ENCODE assay signal across 16 cellular contexts in the genomic region with DNA sequence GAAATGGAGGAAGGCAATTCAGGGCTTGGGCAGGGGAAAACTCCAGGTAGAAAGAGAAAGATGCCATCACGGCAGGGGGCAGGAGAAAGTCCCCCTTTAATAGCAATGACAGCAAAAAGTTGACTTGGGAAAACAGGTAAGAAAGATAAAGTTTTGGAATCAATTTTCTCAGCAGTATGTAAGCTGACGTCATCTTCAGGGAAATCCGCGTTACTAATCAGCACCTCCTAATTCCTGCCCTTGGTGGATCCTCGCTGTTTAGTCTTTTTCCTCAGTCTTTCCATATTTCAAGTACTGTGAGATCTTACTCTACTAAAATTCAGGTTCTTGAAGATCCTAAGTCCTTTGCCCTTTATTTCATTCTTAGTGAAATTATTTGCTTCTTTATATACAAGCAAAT.
"Had no signal": no experiment of that assay in that cellular context is flagged by ENCODE, and none has a peak within 500 bp of the region (broad histone marks: within the 10 kb centered on the region; RNA-seq: fewer than 3 reads in every experiment).

No MANE protein-coding gene starts in this region.

- H3K36me3 Mint-ChIP-seq: naive thymus-derived CD4-positive, alpha-beta T cell; stimulated activated effector memory CD8-positive, alpha-beta T cell treated with anti-CD3 and anti-CD28 coated beads, Interleukin-12 subunit alpha, Interleukin-12 subunit beta, amount 100 ng/mL, for 72 hours had no signal

- H3K4me1 ChIP-seq: upper lobe of right lung had no signal

- H3K27me3 ChIP-seq: tibial artery, upper lobe of right lung had no signal

- H3K4me3 Mint-ChIP-seq: dendritic cell treated with granulocyte-macrophage colony-stimulating factor and Interleukin-4, amounts not matched to agents 40 ng/mL and 50 ng/mL, for 4 days; naive thymus-derived CD4-positive, alpha-beta T cell; stimulated activated effector memory CD8-positive, alpha-beta T cell treated with anti-CD3 and anti-CD28 coated beads, Interleukin-12 subunit alpha, Interleukin-12 subunit beta, amount 100 ng/mL, for 72 hours had no signal

- ATAC-seq: naive thymus-derived CD4-positive, alpha-beta T cell; sciatic nerve; stimulated activated effector memory CD8-positive, alpha-beta T cell treated with anti-CD3 and anti-CD28 coated beads, Interleukin-12 subunit alpha, Interleukin-12 subunit beta, amount 100 ng/mL, for 72 hours; stimulated activated naive CD8-positive, alpha-beta T cell treated with anti-CD3 and anti-CD28 coated beads, Interleukin-15, Interleukin-2, amounts not matched to agents 100 U/mL and 50 U/mL, for 24 hours; upper lobe of right lung had no signal

- H3K9me3 Mint-ChIP-seq: dendritic cell treated with granulocyte-macrophage colony-stimulating factor and Interleukin-4, amounts not matched to agents 40 ng/mL and 50 ng/mL, for 4 days; naive thymus-derived CD4-positive, alpha-beta T cell; stimulated activated effector memory CD8-positive, alpha-beta T cell treated with anti-CD3 and anti-CD28 coated beads, Interleukin-12 subunit alpha, Interleukin-12 subunit beta, amount 100 ng/mL, for 72 hours had no signal

- H3K4me3 ChIP-seq: skin epidermis, tibial artery, upper lobe of right lung had no signal

- DNase-seq: cerebellar nuclear complex; foreskin melanocyte; head of caudate nucleus; hippocampal formation; naive thymus-derived CD4-positive, alpha-beta T cell; posterior cingulate gyrus; stimulated activated CD4-positive, alpha-beta T cell treated with anti-CD3 and anti-CD28 coated beads, Interleukin-2, amount 100 ng/mL, for 48 hours; stimulated activated CD8-positive, alpha-beta memory T cell treated with anti-CD3 and anti-CD28 coated beads, Interleukin-4, amount 100 ng/mL, for 48 hours; stimulated activated naive CD8-positive, alpha-beta T cell treated with anti-CD3 and anti-CD28 coated beads, Interleukin-15, Interleukin-2, amounts not matched to agents 100 U/mL and 50 U/mL, for 24 hours; tibial artery; upper lobe of right lung had no signal

- H3K36me3 ChIP-seq: neutrophil, tibial artery, upper lobe of right lung had no signal

- H3K4me1 Mint-ChIP-seq: naive thymus-derived CD4-positive, alpha-beta T cell; stimulated activated effector memory CD8-positive, alpha-beta T cell treated with anti-CD3 and anti-CD28 coated beads, Interleukin-12 subunit alpha, Interleukin-12 subunit beta, amount 100 ng/mL, for 72 hours had no signal

- H3K27ac ChIP-seq: neutrophil, tibial artery, upper lobe of right lung had no signal

- H3K27ac Mint-ChIP-seq: dendritic cell treated with granulocyte-macrophage colony-stimulating factor and Interleukin-4, amounts not matched to agents 40 ng/mL and 50 ng/mL, for 4 days; stimulated activated effector memory CD8-positive, alpha-beta T cell treated with anti-CD3 and anti-CD28 coated beads, Interleukin-12 subunit alpha, Interleukin-12 subunit beta, amount 100 ng/mL, for 72 hours had no signal

- H3K9me3 ChIP-seq: neutrophil, tibial artery, upper lobe of right lung had no signal
